In genomic region chr6:120083186-120083585, GRCh38 we compare ENCODE assay signal across 25 cellular contexts.
"Had no signal": no experiment of that assay in that cellular context is flagged by ENCODE, and none has a peak within 500 bp of the region (broad histone marks: within the 10 kb centered on the region; RNA-seq: fewer than 3 reads in every experiment).

No MANE protein-coding gene starts in this region.

- H3K27me3 ChIP-seq: adrenal gland, right lobe of liver, testis had no signal

- H3K27ac Mint-ChIP-seq: activated naive CD8-positive, alpha-beta T cell; activated T-cell treated with anti-CD3 and anti-CD28 coated beads, Interleukin-2, amount 50 U/mL, for 24 hours; activated T-helper 2 cell treated with anti-CD3 and anti-CD28 coated beads, Interferon-gamma antibody, Interleukin-2, Interleukin-4, amounts not matched to agents 10 μg/mL and 5 μg/mL and 100 μg/mL, durations not matched to agents 14 hours and 24 hours and 36 hours; stimulated activated effector memory CD8-positive, alpha-beta T cell treated with anti-CD3 and anti-CD28 coated beads, Interleukin-12 subunit alpha, Interleukin-12 subunit beta, amount 100 ng/mL, for 72 hours; T-helper 17 cell; type B pancreatic cell had no signal

- H3K9me3 Mint-ChIP-seq: activated T-cell treated with anti-CD3 and anti-CD28 coated beads, Interleukin-2, amount 50 U/mL, for 24 hours; activated T-helper 2 cell treated with anti-CD3 and anti-CD28 coated beads, Interferon-gamma antibody, Interleukin-2, Interleukin-4, amounts not matched to agents 10 μg/mL and 5 μg/mL and 100 μg/mL, durations not matched to agents 14 hours and 24 hours and 36 hours; stimulated activated effector memory CD8-positive, alpha-beta T cell treated with anti-CD3 and anti-CD28 coated beads, Interleukin-12 subunit alpha, Interleukin-12 subunit beta, amount 100 ng/mL, for 72 hours; type B pancreatic cell had no signal

- H3K4me3 Mint-ChIP-seq: activated naive CD8-positive, alpha-beta T cell; activated T-cell treated with anti-CD3 and anti-CD28 coated beads, Interleukin-2, amount 50 U/mL, for 24 hours; stimulated activated effector memory CD8-positive, alpha-beta T cell treated with anti-CD3 and anti-CD28 coated beads, Interleukin-12 subunit alpha, Interleukin-12 subunit beta, amount 100 ng/mL, for 72 hours; T-helper 17 cell; type B pancreatic cell had no signal

- DNase-seq: activated CD4-positive, alpha-beta T cell treated with anti-CD3 and anti-CD28 coated beads for 1 hour; activated CD4-positive, alpha-beta T cell treated with anti-CD3 and anti-CD28 coated beads, Interleukin-2, amount 50 U/mL, for 4 hours; activated CD8-positive, alpha-beta memory T cell treated with anti-CD3 and anti-CD28 coated beads for 24 hours; activated CD8-positive, alpha-beta memory T cell treated with anti-CD3 and anti-CD28 coated beads, Interleukin-2, amount 50 U/mL, for 4 hours; activated naive CD4-positive, alpha-beta T cell; activated T-cell treated with anti-CD3 and anti-CD28 coated beads, Interleukin-2, amount 50 U/mL, for 24 hours; adrenal gland; central memory CD4-positive, alpha-beta T cell; dermis blood vessel endothelial cell; effector CD8-positive, alpha-beta T cell; erythroblast; foreskin fibroblast; left colon; mesendoderm; mucosa of descending colon; occipital lobe; right lobe of liver; small intestine; stimulated activated CD4-positive, alpha-beta T cell treated with anti-CD3 and anti-CD28 coated beads, Interleukin-2, amount 100 ng/mL, for 24 hours; T-helper 17 cell; testis had no signal

- H3K9me3 ChIP-seq: adrenal gland, mucosa of descending colon, right lobe of liver, testis had no signal

- H3K4me1 Mint-ChIP-seq: stimulated activated effector memory CD8-positive, alpha-beta T cell treated with anti-CD3 and anti-CD28 coated beads, Interleukin-12 subunit alpha, Interleukin-12 subunit beta, amount 100 ng/mL, for 72 hours; T-helper 17 cell had no signal

- H3K4me1 ChIP-seq: adrenal gland, right lobe of liver, testis had no signal

- H3K36me3 Mint-ChIP-seq: activated naive CD8-positive, alpha-beta T cell; stimulated activated effector memory CD8-positive, alpha-beta T cell treated with anti-CD3 and anti-CD28 coated beads, Interleukin-12 subunit alpha, Interleukin-12 subunit beta, amount 100 ng/mL, for 72 hours; type B pancreatic cell had no signal

- H3K27me3 Mint-ChIP-seq: activated naive CD8-positive, alpha-beta T cell; activated T-cell treated with anti-CD3 and anti-CD28 coated beads, Interleukin-2, amount 50 U/mL, for 24 hours; T-helper 17 cell; type B pancreatic cell had no signal

- H3K36me3 ChIP-seq: adrenal gland, right lobe of liver had no signal

- H3K4me3 ChIP-seq: adrenal gland, mucosa of descending colon, right lobe of liver, testis had no signal

- ATAC-seq: left colon; mucosa of descending colon; right lobe of liver; stimulated activated effector memory CD8-positive, alpha-beta T cell treated with anti-CD3 and anti-CD28 coated beads, Interleukin-12 subunit alpha, Interleukin-12 subunit beta, amount 100 ng/mL, for 72 hours; T-helper 17 cell had no signal

- H3K27ac ChIP-seq: adrenal gland, right lobe of liver, testis had no signal
